9 cellular contexts compared by ENCODE assay signal in the genomic region with DNA sequence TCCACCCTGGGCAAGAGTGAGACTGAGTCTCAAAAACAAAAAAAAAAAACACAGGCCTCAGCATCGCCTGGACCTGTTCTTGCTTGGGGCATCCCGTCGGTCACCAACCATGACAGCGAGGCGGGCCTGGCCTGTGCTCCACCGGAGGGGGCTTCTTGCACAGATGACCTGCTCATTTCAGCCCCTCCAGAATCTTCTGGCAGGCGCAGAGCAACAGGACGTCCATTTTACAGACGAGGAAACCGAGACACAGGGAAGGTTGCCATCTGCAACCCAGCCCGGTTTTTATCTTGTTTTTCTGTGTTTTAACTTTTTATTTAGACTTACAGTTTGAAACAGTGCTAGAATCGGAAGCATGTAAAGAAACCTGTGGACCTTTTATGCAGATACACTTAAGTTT. TPM values are rescaled to one million over a fixed set of nuclear protein-coding genes. Genes with fewer than 3 reads are reported as not detected.
DNase-seq lines count a peak whose midpoint lies in the region; ATAC-seq and TF ChIP-seq lines count a peak whose summit lies in the region.
"Had no signal": no experiment of that assay in that cellular context is flagged by ENCODE, and none has a peak within 500 bp of the region (broad histone marks: within the 10 kb centered on the region; RNA-seq: fewer than 3 reads in every experiment).

No MANE protein-coding gene starts in this region.

- H3K9me2 ChIP-seq in OCI-LY7 (ENCODE audit: insufficient read depth, low read length), result no peaks in the 10 kb centered on the region

- no peak for ATAC-seq in CD4-positive, CD25-positive, alpha-beta regulatory T cell (ENCODE audit: low read depth in 2 of 2)
- ATAC-seq in HG03139 (IDR thresholded peaks at IDR 0.05; ENCODE audit: unreplicated experiment), result no peak

- H3K27ac ChIP-seq in CD4-positive, CD25-positive, alpha-beta regulatory T cell (ENCODE audit: insufficient read depth, low read length, poor library complexity, severe bottlenecking), result no peak overlapping the region
- H3K27ac ChIP-seq in OCI-LY7 (ENCODE audit: low read depth, low read length, poor library complexity, severe bottlenecking) (no peak overlapping the region), neutrophil (peak overlapping the region; percentile 99)

- peak overlapping the region; percentile 94 to 98 (median 97) for H3K4me3 Mint-ChIP-seq in CD4-positive, CD25-positive, alpha-beta regulatory T cell

- POLR2A ChIA-PET in OCI-LY7 (lab: Charles Lee), result no interaction called here

- H3K79me2 ChIP-seq in OCI-LY7 (ENCODE audit: insufficient read depth, low read depth, low read length), result no peaks in the 10 kb centered on the region

- H3K27me3 Mint-ChIP-seq in CD4-positive, CD25-positive, alpha-beta regulatory T cell, result no peaks in the 10 kb centered on the region

- H3K4me3 ChIP-seq in CD4-positive, CD25-positive, alpha-beta regulatory T cell (ENCODE audit: low read depth, low read length), result peak overlapping the region; percentile 80
- peak overlapping the region; percentile 90 for H3K4me3 ChIP-seq in OCI-LY7 (ENCODE audit: low read depth, low read length, poor library complexity, severe bottlenecking)
- H3K4me3 ChIP-seq in epithelial cell of esophagus (ENCODE audit: low read length), result peak overlapping the region; percentile 77
- peak overlapping the region; percentile 85 to 94 for H3K4me3 ChIP-seq in neutrophil (ENCODE audit: low read depth in 1 of 2, low read length in 1 of 2)

- no peak for TF ChIP-seq CTCF in OCI-LY7 (conservative IDR thresholded peaks at IDR 0.05; ENCODE audit: low read length)
- TF ChIP-seq CTCF in epithelial cell of esophagus (IDR thresholded peaks at IDR 0.05; ENCODE audit: insufficient read depth, low read depth, low read length, missing control alignments), result no peak
- TF ChIP-seq CTCF in neutrophil (IDR thresholded peaks at IDR 0.05), result no peak

- H2AFZ ChIP-seq in OCI-LY7 (ENCODE audit: low read length), result peak overlapping the region; percentile 60; the same call in 1 of the 2 replicates

- H3K27me3 ChIP-seq in CD4-positive, CD25-positive, alpha-beta regulatory T cell (ENCODE audit: control insufficient read depth, insufficient read depth, low read length), result no peaks in the 10 kb centered on the region
- H3K27me3 ChIP-seq in neutrophil, result no peaks in the 10 kb centered on the region

- CTCF ChIA-PET in OCI-LY7 (lab: Charles Lee; ENCODE audit: unreplicated experiment), result no interaction called here

- intact Hi-C loops in OCI-LY7 (cut with micrococcal nuclease; ENCODE audit: unreplicated experiment), result loop anchor here (5.0 to 10.0 kb wide), 2 partner anchors 58 to 110 kb away; a partner anchor contains a TSS

- H3K36me3 Mint-ChIP-seq in CD4-positive, CD25-positive, alpha-beta regulatory T cell, result peaks cover 6% of the 10 kb centered on the region

- BruUV-seq in OCI-LY7 (replicated peaks; lab: Mats Ljungman, UMichigan), result no TSS peak

- peaks cover 10 to 48% (median 26%) of the 10 kb centered on the region in 4 donors for H3K4me1 Mint-ChIP-seq in CD4-positive, CD25-positive, alpha-beta regulatory T cell

- peak overlapping the region in 2 of 3 donors; percentile 87 for H3K27ac Mint-ChIP-seq in CD4-positive, CD25-positive, alpha-beta regulatory T cell

- peak overlapping the region; percentile 79 for H3K4me2 ChIP-seq in OCI-LY7 (ENCODE audit: low read length)

- peaks cover 31% of the 10 kb centered on the region for H3K4me1 ChIP-seq in CD4-positive, CD25-positive, alpha-beta regulatory T cell (ENCODE audit: control insufficient read depth, insufficient read depth, low read length, poor library complexity, severe bottlenecking)
- H3K4me1 ChIP-seq in OCI-LY7 (ENCODE audit: insufficient read depth, low read length, poor library complexity, severe bottlenecking) (peaks cover 27% of the 10 kb centered on the region), neutrophil (ENCODE audit: control insufficient read depth in 1 of 2, insufficient read depth in 1 of 2, low read depth in 1 of 2, low read length in 1 of 2) (peaks cover 17 to 28% of the 10 kb centered on the region in 2 experiments)

- peaks cover 16% of the 10 kb centered on the region for H3K36me3 ChIP-seq in CD4-positive, CD25-positive, alpha-beta regulatory T cell (ENCODE audit: control insufficient read depth, insufficient read depth, low read length)
- H3K36me3 ChIP-seq in OCI-LY7 (ENCODE audit: insufficient read depth, low read length), result peaks cover 22% of the 10 kb centered on the region
- peaks cover 21% of the 10 kb centered on the region for H3K36me3 ChIP-seq in neutrophil

- peaks cover 0 to 2% (median 0%) of the 10 kb centered on the region in 7 donors for H3K9me3 Mint-ChIP-seq in CD4-positive, CD25-positive, alpha-beta regulatory T cell

- H4K20me1 ChIP-seq in OCI-LY7 (ENCODE audit: insufficient read depth, low read length), result no peaks in the 10 kb centered on the region

- DNase-seq in CD4-positive, CD25-positive, alpha-beta regulatory T cell, result no peak
- no peak for DNase-seq in OCI-LY7 (ENCODE audit: low spot score)
- no peak for DNase-seq in epithelial cell of esophagus (ENCODE audit: low read depth)
- DNase-seq in DMS 273 (lab: John Stamatoyannopoulos, UW; ENCODE audit: unreplicated experiment), result no peak
- no peak for DNase-seq in stimulated activated CD8-positive, alpha-beta memory T cell treated with anti-CD3 and anti-CD28 coated beads, Interleukin-4, amount 100 ng/mL, for 48 hours
- no peak for DNase-seq in cortex of kidney (lab: John Stamatoyannopoulos, UW)
- DNase-seq: NCI-H774 had no signal

- H3K9me3 ChIP-seq in CD4-positive, CD25-positive, alpha-beta regulatory T cell (ENCODE audit: control insufficient read depth in 2 of 2, low read length in 2 of 2), result no peaks in the 10 kb centered on the region
- H3K9me3 ChIP-seq in OCI-LY7 (ENCODE audit: low read length), result no peaks in the 10 kb centered on the region
- H3K9me3 ChIP-seq in neutrophil, result no peaks in the 10 kb centered on the region

RNA-seq across cellular contexts. Expression of a gene that starts 0.9 kb away (rescaled TPM):
- 24.5 TPM for total RNA-seq in CD4-positive, CD25-positive, alpha-beta regulatory T cell
- polyA plus RNA-seq in CD4-positive, CD25-positive, alpha-beta regulatory T cell, result 100 to 1,000 TPM in 2 of 4 donors, 10 to 100 TPM in 2; 83.8 to 138 (median 93.9) TPM
- 12.5 and 15.6 TPM in 2 replicates for total RNA-seq in OCI-LY7 (2014; rRNA removed; shearing (Covaris generic))
- 26.7 and 33.3 TPM in 2 replicates for total RNA-seq in OCI-LY7 (2022)

RNA-seq across cellular contexts. Expression of a gene that starts 14.2 kb away (rescaled TPM):
- total RNA-seq in CD4-positive, CD25-positive, alpha-beta regulatory T cell, result 24.1 TPM
- polyA plus RNA-seq in CD4-positive, CD25-positive, alpha-beta regulatory T cell, result 10 to 100 TPM; 12.1 to 17.3 (median 14.2) TPM
- total RNA-seq in OCI-LY7 (2014; rRNA removed; shearing (Covaris generic)), result 45.2 and 50.3 TPM in 2 replicates
- total RNA-seq in OCI-LY7 (2022), result 46.1 and 55.0 TPM in 2 replicates

RNA-seq across cellular contexts. Expression of a gene that starts 56.3 kb away (rescaled TPM):
- 80.9 TPM for total RNA-seq in CD4-positive, CD25-positive, alpha-beta regulatory T cell
- polyA plus RNA-seq in CD4-positive, CD25-positive, alpha-beta regulatory T cell, result 10 to 100 TPM; 28.5 to 73.1 (median 36.7) TPM
- total RNA-seq in OCI-LY7 (2014; rRNA removed; shearing (Covaris generic)), result 32.8 and 37.5 TPM in 2 replicates
- total RNA-seq in OCI-LY7 (2022), result 67.0 and 80.2 TPM in 2 replicates
